In genomic region chr16:50407351-50407750, GRCh38 we compare ENCODE assay signal across 2 cellular contexts.
TF ChIP-seq lines count a peak whose summit lies in the region.

No MANE protein-coding gene starts in this region.

TF ChIP-seq in GM23338, 12 proteins besides CTCF, POLR2A, EP300 and RAD21:
- no peak for TF ChIP-seq EZH2 (IDR thresholded peaks at IDR 0.05; ENCODE audit: low read depth, unreplicated experiment)
- no peak for TF ChIP-seq JUNB (IDR thresholded peaks at IDR 0.05; ENCODE audit: unreplicated experiment)
- no peak for TF ChIP-seq REST (IDR thresholded peaks at IDR 0.05; ENCODE audit: unreplicated experiment)
- no peak for TF ChIP-seq ZNF462 (CRISPR knock-in tag; IDR thresholded peaks at IDR 0.05)
- no peak for TF ChIP-seq NANOG (IDR thresholded peaks at IDR 0.05; ENCODE audit: borderline replicate concordance)
- TF ChIP-seq ZNF114 (CRISPR knock-in tag; IDR thresholded peaks at IDR 0.05), result no peak
- TF ChIP-seq EZH2phosphoT487 (IDR thresholded peaks at IDR 0.05; ENCODE audit: unreplicated experiment), result no peak
- TF ChIP-seq STAT1 (IDR thresholded peaks at IDR 0.05; ENCODE audit: unreplicated experiment), result no peak
- no peak for TF ChIP-seq ETS1 (IDR thresholded peaks at IDR 0.05)
- no peak for TF ChIP-seq CREB1 (CRISPR knock-in tag; IDR thresholded peaks at IDR 0.05; ENCODE audit: low read depth)
- no peak for TF ChIP-seq ZNF331 (CRISPR knock-in tag; IDR thresholded peaks at IDR 0.05; ENCODE audit: low read depth)
- TF ChIP-seq POLR2AphosphoS5 (IDR thresholded peaks at IDR 0.05; ENCODE audit: low read depth), result no peak

TF ChIP-seq in H1, 55 proteins besides CTCF, POLR2A, EP300 and RAD21:
- TF ChIP-seq SP1 (IDR thresholded peaks at IDR 0.05; ENCODE audit: low read depth, low read length), result no peak
- TF ChIP-seq YY1 (IDR thresholded peaks at IDR 0.05; ENCODE audit: low read depth, low read length), result 0 out of 2 replicates have a peak, but pooled peaks have one; percentile 27
